Comparison of ENCODE assay signal across 8 cellular contexts in the genomic region with DNA sequence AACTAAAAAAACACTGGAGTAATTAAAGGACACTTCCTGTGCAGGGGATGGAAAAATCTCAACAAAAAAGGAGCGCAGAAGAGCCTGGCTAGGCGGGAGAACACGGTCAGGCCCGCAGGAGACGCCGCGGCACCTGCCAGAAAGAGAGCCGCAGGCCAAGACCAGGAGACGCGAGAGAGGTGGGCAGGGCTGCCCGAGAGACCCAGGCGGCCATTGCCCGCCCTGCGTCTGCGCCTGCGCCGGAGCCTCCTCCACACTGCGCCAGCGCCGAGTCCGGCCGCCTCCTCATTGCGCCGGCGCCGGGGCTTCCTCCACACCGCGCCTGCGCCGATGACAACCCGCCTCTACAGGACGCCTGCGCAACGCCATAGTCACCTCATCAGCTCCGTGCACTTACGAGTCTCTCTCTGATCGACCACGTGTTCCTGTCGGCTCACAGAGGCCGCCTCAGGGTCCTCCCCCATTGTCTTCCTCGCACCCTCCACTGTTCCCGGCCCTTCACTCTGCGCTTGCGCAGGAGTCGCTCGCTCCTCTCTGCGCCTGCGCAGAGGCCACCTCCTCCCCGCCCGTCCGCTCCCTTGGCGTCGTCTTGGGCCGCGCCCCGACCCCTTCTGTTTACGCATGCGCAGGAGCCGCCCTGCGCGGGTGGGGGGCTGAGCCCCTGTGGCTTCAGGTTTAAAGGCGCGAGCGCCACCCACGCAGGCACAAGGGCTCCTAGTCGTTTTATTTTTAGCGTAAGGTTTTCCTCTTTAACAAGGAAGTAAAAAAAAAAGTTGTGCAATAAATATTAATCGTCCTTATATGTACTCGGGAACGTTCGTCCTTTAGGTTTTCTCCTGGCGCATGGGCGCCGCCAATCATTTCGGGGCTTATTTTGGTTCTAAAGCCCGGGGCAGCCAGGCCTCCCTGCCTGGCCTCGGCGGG. TPM values are rescaled to one million over a fixed set of nuclear protein-coding genes. Genes with fewer than 3 reads are reported as not detected.
DNase-seq lines count a peak whose midpoint lies in the region; ATAC-seq and TF ChIP-seq lines count a peak whose summit lies in the region.

No MANE protein-coding gene starts in this region.

- H3K27ac ChIP-seq in Peyer's patch (peak overlapping the region; percentile 86 to 95 (median 92)), esophagus squamous epithelium (peak overlapping the region; percentile 91 to 97 (median 94))

- ATAC-seq in GM21737 (IDR thresholded peaks at IDR 0.05; ENCODE audit: unreplicated experiment): peak; percentile 86

- no peaks in the 10 kb centered on the region for H3K9me3 ChIP-seq in Peyer's patch
- H3K9me3 ChIP-seq in esophagus squamous epithelium: no peaks in the 10 kb centered on the region

- no peaks in the 10 kb centered on the region for H3K27me3 ChIP-seq in Peyer's patch
- no peaks in the 10 kb centered on the region for H3K27me3 ChIP-seq in esophagus squamous epithelium

- H3K4me1 ChIP-seq in Peyer's patch (peaks cover 5 to 12% (median 8%) of the 10 kb centered on the region in 4 donors), esophagus squamous epithelium (peaks cover 8 to 21% (median 9%) of the 10 kb centered on the region in 3 donors)

- DNase-seq in DMS79 (lab: John Stamatoyannopoulos, UW) (peak; percentile 98), KG1 (lab: John Stamatoyannopoulos, UW) (peak; percentile 99), Peyer's patch (peak; percentile 91 to 98 (median 98)), activated T-helper 1 cell treated with Interleukin-2 at 50 U/mL for 16 hours (ENCODE audit: low read depth) (peak; percentile 96), esophagus squamous epithelium (lab: John Stamatoyannopoulos, UW) (peak; percentile 93), myocyte (ENCODE audit: low read depth) (peak; percentile 99)
- peak; percentile 96 to 97 for DNase-seq in stimulated activated CD8-positive, alpha-beta memory T cell treated with anti-CD3 and anti-CD28 coated beads, Interleukin-7, amount 100 ng/mL, for 4 hours (ENCODE audit: low read depth in 2 of 2)

- H3K36me3 ChIP-seq in Peyer's patch (no peaks in the 10 kb centered on the region), esophagus squamous epithelium (no peaks in the 10 kb centered on the region)

- TF ChIP-seq CTCF in Peyer's patch (IDR thresholded peaks at IDR 0.05) (peak in 2 of 6 experiments; percentile 5 to 14), esophagus squamous epithelium (IDR thresholded peaks at IDR 0.05) (peak in 3 of 6 experiments; percentile 5 to 12 (median 9))

- peak overlapping the region; percentile 43 to 54 (median 50) for H3K4me3 ChIP-seq in Peyer's patch
- H3K4me3 ChIP-seq in esophagus squamous epithelium: peak overlapping the region; percentile 46 to 72 (median 58)

- intact Hi-C loops in esophagus squamous epithelium (cut with DNase I): no loop called here

- 1 to 2% methylated on average over 22 to 51 of the region's 78 CpGs for WGBS in esophagus squamous epithelium, 2 donors

- peak; percentile 78 to 85 for TF ChIP-seq POLR2A in Peyer's patch (IDR thresholded peaks at IDR 0.05)
- peak in 3 of 4 donors; percentile 10 to 83 (median 80) for TF ChIP-seq POLR2A in esophagus squamous epithelium (IDR thresholded peaks at IDR 0.05)

RNA-seq across cellular contexts. Expression of a gene that starts 43.2 kb away (rescaled TPM):
- total RNA-seq in Peyer's patch (10 to 100 TPM; 46.4 to 66.0 (median 53.8) TPM), esophagus squamous epithelium (10 to 100 TPM in 3 of 4 donors, 1 to 10 TPM in 1; 8.5 to 16.0 (median 13.7) TPM), myocyte (21.7 and 37.3 TPM in 2 replicates)
- polyA plus RNA-seq in myocyte (2012): 35.9 TPM

Comparison
In these comparisons a context has a peak if more than half of its experiments do, and no peak if none do; other contexts are left out.
1. Peak in every context shown above with its lines: DNase-seq, ATAC-seq, H3K4me3 ChIP-seq and H3K27ac ChIP-seq.